8 cellular contexts compared by ENCODE assay signal in the genomic region with DNA sequence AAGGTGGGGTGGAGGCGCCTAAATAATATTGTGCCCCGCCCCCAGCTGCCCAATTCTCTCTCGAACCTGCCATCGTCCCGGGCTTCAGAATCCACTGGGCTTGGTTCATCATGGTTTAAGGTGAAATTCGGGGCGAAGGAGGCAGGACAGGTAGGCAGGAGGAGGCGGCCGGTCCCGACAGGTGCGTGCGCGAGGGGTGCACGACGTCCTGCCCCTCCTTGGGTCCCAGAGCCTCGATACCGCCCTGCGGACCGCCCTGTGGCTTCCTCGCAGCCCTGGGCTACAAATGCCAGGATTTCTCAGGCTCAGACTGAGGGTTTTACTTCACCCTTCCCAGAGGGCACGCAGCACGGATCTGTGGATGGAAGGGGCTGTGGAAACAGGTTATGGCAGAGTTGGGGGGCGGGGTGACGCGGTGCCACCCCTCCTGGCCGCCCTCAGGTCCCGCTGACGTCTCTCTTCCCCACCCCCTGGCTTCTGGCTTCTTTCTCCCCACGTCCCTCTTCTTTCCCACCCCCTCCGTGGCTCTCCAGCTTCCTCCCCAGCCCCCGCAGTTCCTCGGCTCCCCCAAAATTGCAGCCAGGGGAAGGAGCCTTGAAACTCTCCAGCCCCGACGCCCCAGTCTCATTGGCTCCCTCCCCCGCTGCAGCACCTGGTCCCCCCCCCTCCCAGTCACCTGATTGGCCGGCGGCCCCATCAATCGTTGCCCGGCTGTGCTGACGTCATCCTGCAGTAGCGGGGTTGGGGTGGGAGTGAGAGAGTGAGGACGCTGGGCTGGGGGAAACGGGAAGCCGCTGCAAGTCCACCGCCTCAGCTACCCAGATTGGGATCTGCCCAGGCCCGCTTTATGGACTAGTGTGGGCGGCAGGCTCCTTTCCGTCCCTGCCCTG. TPM values are rescaled to one million over a fixed set of nuclear protein-coding genes. Genes with fewer than 3 reads are reported as not detected.
DNase-seq lines count a peak whose midpoint lies in the region; ATAC-seq and TF ChIP-seq lines count a peak whose summit lies in the region.

Gene CLSTN3 (plus strand): TSS at position 725 of the 890 bp plus-strand sequence. CDS start 278 bp downstream, outside the sequence.

- H3K27me3 Mint-ChIP-seq in CD14-positive monocyte (ENCODE audit: low read depth in 3 of 3) = peaks cover 44 to 51% (median 46%) of the 10 kb centered on the region in 3 donors
- no peaks in the 10 kb centered on the region for H3K27me3 Mint-ChIP-seq in activated T-helper 17 cell treated with anti-CD3 and anti-CD28 coated beads, Interleukin-2, amount 50 U/mL, for 72 hours
- no peaks in the 10 kb centered on the region for H3K27me3 Mint-ChIP-seq in naive thymus-derived CD4-positive, alpha-beta T cell
- no peaks in the 10 kb centered on the region for H3K27me3 Mint-ChIP-seq in stimulated activated memory B cell treated with anti-CD40 and anti-IgM and Interleukin-4, amounts not matched to agents 10 μg/mL and 1 μg/mL and 100 μg/mL, for 72 hours

- TF ChIP-seq CTCF in CD14-positive monocyte (IDR thresholded peaks at IDR 0.05) = no peak
- TF ChIP-seq CTCF in Peyer's patch (IDR thresholded peaks at IDR 0.05) = no peak

- no peaks in the 10 kb centered on the region for H3K36me3 ChIP-seq in Peyer's patch
- peaks cover 0 to 8% (median 0%) of the 10 kb centered on the region in 3 experiments for H3K36me3 ChIP-seq in naive thymus-derived CD4-positive, alpha-beta T cell (ENCODE audit: control insufficient read depth in 2 of 3, insufficient read depth in 3 of 3, low read length in 3 of 3)

- intact Hi-C loops in CD14-positive monocyte (cut with micrococcal nuclease) = no loop called here
- intact Hi-C loops in naive thymus-derived CD4-positive, alpha-beta T cell (cut with micrococcal nuclease) = loop anchor here (1.0 to 5.0 kb wide), 7 partner anchors 20 to 512 kb away; partner anchors contain the start of genes C1RL (in 1 of the 2), EMG1 (in 1 of the 2), LPCAT3 (in 1 of the 2) and PEX5 (in 1 of the 2)

- H3K4me1 ChIP-seq in Peyer's patch = peaks cover 0 to 26% (median 7%) of the 10 kb centered on the region in 4 donors
- peaks cover 18% of the 10 kb centered on the region in 2 donors for H3K4me1 ChIP-seq in naive thymus-derived CD4-positive, alpha-beta T cell (ENCODE audit: control insufficient read depth in 2 of 2, insufficient read depth in 2 of 2, low read length in 2 of 2)

- H3K27ac Mint-ChIP-seq in CD14-positive monocyte = peak within 1 kb of the TSS in 3 of 7 donors; percentile 36 to 82 (median 50)
- peak within 1 kb of the TSS; percentile 90 for H3K27ac Mint-ChIP-seq in activated T-helper 17 cell treated with anti-CD3 and anti-CD28 coated beads, Interleukin-2, amount 50 U/mL, for 72 hours
- H3K27ac Mint-ChIP-seq in naive thymus-derived CD4-positive, alpha-beta T cell = peak within 1 kb of the TSS; percentile 73 to 95 (median 92)
- peak within 1 kb of the TSS; percentile 83 for H3K27ac Mint-ChIP-seq in stimulated activated memory B cell treated with anti-CD40 and anti-IgM and Interleukin-4, amounts not matched to agents 10 μg/mL and 1 μg/mL and 100 μg/mL, for 72 hours

- POLR2A ChIA-PET in naive thymus-derived CD4-positive, alpha-beta T cell (lab: Charles Lee) = interaction anchor here (1.0 kb wide), 1 partner anchor 10 kb away, joined by 4 read pairs; no protein-coding TSS in a partner anchor

- H3K4me3 ChIP-seq in Peyer's patch = peak within 1 kb of the TSS; percentile 52 to 71 (median 62)
- peak within 1 kb of the TSS; percentile 88 for H3K4me3 ChIP-seq in naive thymus-derived CD4-positive, alpha-beta T cell (ENCODE audit: low read length)

- no peak for TF ChIP-seq POLR2A in Peyer's patch (IDR thresholded peaks at IDR 0.05)

- CTCF ChIA-PET in naive thymus-derived CD4-positive, alpha-beta T cell (lab: Charles Lee) = interaction anchor here (1.2 kb wide), 1 partner anchor 11 kb away, joined by 4 read pairs; no protein-coding TSS in a partner anchor

- DNase-seq in CD14-positive monocyte (ENCODE audit: low spot score) = peak; percentile 64
- DNase-seq in HuH-7.5 (ENCODE audit: low spot score) = peak; percentile 99
- peak; percentile 81 to 94 (median 89) for DNase-seq in Peyer's patch
- DNase-seq in fibroblast of gingiva (ENCODE audit: low read depth) = peak; percentile 75
- DNase-seq in naive thymus-derived CD4-positive, alpha-beta T cell = peak; percentile 70 to 88 (median 83)

- H3K4me1 Mint-ChIP-seq in CD14-positive monocyte = peaks cover 31% of the 10 kb centered on the region
- H3K4me1 Mint-ChIP-seq in activated T-helper 17 cell treated with anti-CD3 and anti-CD28 coated beads, Interleukin-2, amount 50 U/mL, for 72 hours = peaks cover 29% of the 10 kb centered on the region
- H3K4me1 Mint-ChIP-seq in naive thymus-derived CD4-positive, alpha-beta T cell = peaks cover 29 to 41% (median 34%) of the 10 kb centered on the region in 7 donors
- H3K4me1 Mint-ChIP-seq in stimulated activated memory B cell treated with anti-CD40 and anti-IgM and Interleukin-4, amounts not matched to agents 10 μg/mL and 1 μg/mL and 100 μg/mL, for 72 hours = peaks cover 37% of the 10 kb centered on the region

- H3K9me3 ChIP-seq in Peyer's patch = no peaks in the 10 kb centered on the region
- H3K9me3 ChIP-seq in naive thymus-derived CD4-positive, alpha-beta T cell (ENCODE audit: control insufficient read depth in 2 of 3, low read length in 3 of 3) = no peaks in the 10 kb centered on the region

- H3K9me3 Mint-ChIP-seq in CD14-positive monocyte = peaks cover 0 to 17% (median 6%) of the 10 kb centered on the region in 7 donors
- no peaks in the 10 kb centered on the region for H3K9me3 Mint-ChIP-seq in activated T-helper 17 cell treated with anti-CD3 and anti-CD28 coated beads, Interleukin-2, amount 50 U/mL, for 72 hours
- peaks cover 0 to 4% (median 0%) of the 10 kb centered on the region in 11 donors for H3K9me3 Mint-ChIP-seq in naive thymus-derived CD4-positive, alpha-beta T cell
- H3K9me3 Mint-ChIP-seq in stimulated activated memory B cell treated with anti-CD40 and anti-IgM and Interleukin-4, amounts not matched to agents 10 μg/mL and 1 μg/mL and 100 μg/mL, for 72 hours = no peaks in the 10 kb centered on the region

- peak within 1 kb of the TSS; percentile 73 to 91 for H3K4me3 Mint-ChIP-seq in CD14-positive monocyte
- H3K4me3 Mint-ChIP-seq in activated T-helper 17 cell treated with anti-CD3 and anti-CD28 coated beads, Interleukin-2, amount 50 U/mL, for 72 hours = peak within 1 kb of the TSS; percentile 97
- H3K4me3 Mint-ChIP-seq in naive thymus-derived CD4-positive, alpha-beta T cell = peak within 1 kb of the TSS; percentile 94 to 100 (median 96)
- H3K4me3 Mint-ChIP-seq in stimulated activated memory B cell treated with anti-CD40 and anti-IgM and Interleukin-4, amounts not matched to agents 10 μg/mL and 1 μg/mL and 100 μg/mL, for 72 hours = peak within 1 kb of the TSS; percentile 97

- peak within 1 kb of the TSS; percentile 69 to 85 (median 72) for H3K27ac ChIP-seq in Peyer's patch
- peak within 1 kb of the TSS; percentile 73 for H3K27ac ChIP-seq in naive thymus-derived CD4-positive, alpha-beta T cell (ENCODE audit: low read depth, low read length)

- peak; percentile 66 for ATAC-seq in GM19463 (IDR thresholded peaks at IDR 0.05; ENCODE audit: unreplicated experiment)
- peak; percentile 88 for ATAC-seq in activated T-helper 17 cell treated with anti-CD3 and anti-CD28 coated beads, Interleukin-2, amount 50 U/mL, for 72 hours (replicated peaks)
- peak; percentile 93 for ATAC-seq in naive thymus-derived CD4-positive, alpha-beta T cell
- peak; percentile 90 for ATAC-seq in stimulated activated memory B cell treated with anti-CD40 and anti-IgM and Interleukin-4, amounts not matched to agents 10 μg/mL and 1 μg/mL and 100 μg/mL, for 72 hours

- peaks cover 17 to 26% of the 10 kb centered on the region in 2 donors for H3K36me3 Mint-ChIP-seq in CD14-positive monocyte
- H3K36me3 Mint-ChIP-seq in activated T-helper 17 cell treated with anti-CD3 and anti-CD28 coated beads, Interleukin-2, amount 50 U/mL, for 72 hours (ENCODE audit: low read depth) = peaks cover 14% of the 10 kb centered on the region
- H3K36me3 Mint-ChIP-seq in naive thymus-derived CD4-positive, alpha-beta T cell = peaks cover 0 to 14% (median 0%) of the 10 kb centered on the region in 5 donors
- peaks cover 12% of the 10 kb centered on the region for H3K36me3 Mint-ChIP-seq in stimulated activated memory B cell treated with anti-CD40 and anti-IgM and Interleukin-4, amounts not matched to agents 10 μg/mL and 1 μg/mL and 100 μg/mL, for 72 hours

- no peaks in the 10 kb centered on the region for H3K27me3 ChIP-seq in Peyer's patch
- no peaks in the 10 kb centered on the region for H3K27me3 ChIP-seq in naive thymus-derived CD4-positive, alpha-beta T cell (ENCODE audit: control insufficient read depth in 2 of 2, insufficient read depth in 2 of 2, low read length in 2 of 2)

RNA-seq across cellular contexts. Expression of gene CLSTN3, which starts in this region (rescaled TPM):
- polyA plus RNA-seq in CD14-positive monocyte = not detected
- total RNA-seq in Peyer's patch = 100 to 1,000 TPM in 1 of 4 donors, 10 to 100 TPM in 3; 35.0 to 120 (median 57.3) TPM
- 10 to 100 TPM; 51.8 to 61.9 TPM for total RNA-seq in activated T-helper 17 cell treated with anti-CD3 and anti-CD28 coated beads, Interleukin-2, amount 50 U/mL, for 72 hours
- 10 to 100 TPM; 20.2 to 76.3 (median 38.7) TPM for total RNA-seq in naive thymus-derived CD4-positive, alpha-beta T cell
- 1 to 10 TPM; 1.1 to 4.9 TPM for polyA plus RNA-seq in naive thymus-derived CD4-positive, alpha-beta T cell

Comparison
In these comparisons a context has a peak if more than half of its experiments do, and no peak if none do; other contexts are left out.
1. Peak in every context shown above with its lines: DNase-seq, ATAC-seq, H3K4me3 ChIP-seq and H3K27ac ChIP-seq.
2. Peak in DNase-seq in CD14-positive monocyte; RNA of the gene not detected or under 1 TPM.
3. intact Hi-C loops: an anchor here in naive thymus-derived CD4-positive, alpha-beta T cell (1.0 to 5.0 kb wide); none called in CD14-positive monocyte.